Comparison of ENCODE assay signal across 1 cellular context in genomic region chr16:350203-350602, GRCh38.
TF ChIP-seq lines count a peak whose summit lies in the region.

No MANE protein-coding gene starts in this region.

TF ChIP-seq in GM12878, 131 proteins besides CTCF, POLR2A, EP300 and RAD21:
- TF ChIP-seq TAF1 (IDR thresholded peaks at IDR 0.05; ENCODE audit: borderline replicate concordance, low read depth, low read length) = no peak
